Comparison of ENCODE assay signal across 1 cellular context in the genomic region with DNA sequence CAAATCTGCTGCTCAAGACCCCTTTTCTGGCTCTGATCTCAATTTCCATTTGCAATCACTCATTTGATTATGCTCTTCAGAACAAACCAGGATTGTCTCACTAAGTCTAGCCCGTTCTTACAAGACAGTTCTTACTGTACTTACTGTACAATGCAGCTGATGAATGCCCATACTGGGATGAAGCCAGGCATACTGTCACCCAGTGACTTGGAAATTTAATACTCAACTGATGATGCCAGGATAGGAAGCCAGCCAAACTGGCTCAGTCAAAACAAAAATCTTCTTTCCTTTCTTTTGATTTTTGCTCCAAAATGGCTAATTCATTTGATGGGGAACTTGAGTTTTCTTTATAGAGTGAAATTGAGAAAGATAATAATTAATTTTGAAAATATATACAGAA.
TF ChIP-seq lines count a peak whose summit lies in the region.

No MANE protein-coding gene starts in this region.

TF ChIP-seq in IMR-90, 13 proteins besides CTCF, POLR2A, EP300 and RAD21 (continued from another document):
- TF ChIP-seq CHD1 (IDR thresholded peaks at IDR 0.05; ENCODE audit: low read depth, low read length) (no peak), FOS (IDR thresholded peaks at IDR 0.05; ENCODE audit: low read depth, low read length) (no peak), SMC3 (IDR thresholded peaks at IDR 0.05; ENCODE audit: low read depth, low read length) (no peak), RFX5 (IDR thresholded peaks at IDR 0.05; ENCODE audit: low read depth, low read length) (no peak), MAFK (IDR thresholded peaks at IDR 0.05; ENCODE audit: low read depth, low read length) (no peak), MAZ (IDR thresholded peaks at IDR 0.05; ENCODE audit: borderline replicate concordance, low read depth, low read length) (no peak), MXI1 (IDR thresholded peaks at IDR 0.05; ENCODE audit: borderline replicate concordance, low read depth, low read length) (no peak), NFE2L2 (IDR thresholded peaks at IDR 0.05; ENCODE audit: low read depth, low read length) (no peak), BHLHE40 (IDR thresholded peaks at IDR 0.05; ENCODE audit: low read depth, low read length) (no peak), CEBPB (IDR thresholded peaks at IDR 0.05; ENCODE audit: low read depth, low read length) (no peak)
- TF ChIP-seq, protein P1, sequence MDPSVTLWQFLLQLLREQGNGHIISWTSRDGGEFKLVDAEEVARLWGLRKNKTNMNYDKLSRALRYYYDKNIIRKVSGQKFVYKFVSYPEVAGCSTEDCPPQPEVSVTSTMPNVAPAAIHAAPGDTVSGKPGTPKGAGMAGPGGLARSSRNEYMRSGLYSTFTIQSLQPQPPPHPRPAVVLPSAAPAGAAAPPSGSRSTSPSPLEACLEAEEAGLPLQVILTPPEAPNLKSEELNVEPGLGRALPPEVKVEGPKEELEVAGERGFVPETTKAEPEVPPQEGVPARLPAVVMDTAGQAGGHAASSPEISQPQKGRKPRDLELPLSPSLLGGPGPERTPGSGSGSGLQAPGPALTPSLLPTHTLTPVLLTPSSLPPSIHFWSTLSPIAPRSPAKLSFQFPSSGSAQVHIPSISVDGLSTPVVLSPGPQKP (IDR thresholded peaks at IDR 0.05; ENCODE audit: borderline replicate concordance, low read depth, low read length), result no peak
- TF ChIP-seq, protein P2, sequence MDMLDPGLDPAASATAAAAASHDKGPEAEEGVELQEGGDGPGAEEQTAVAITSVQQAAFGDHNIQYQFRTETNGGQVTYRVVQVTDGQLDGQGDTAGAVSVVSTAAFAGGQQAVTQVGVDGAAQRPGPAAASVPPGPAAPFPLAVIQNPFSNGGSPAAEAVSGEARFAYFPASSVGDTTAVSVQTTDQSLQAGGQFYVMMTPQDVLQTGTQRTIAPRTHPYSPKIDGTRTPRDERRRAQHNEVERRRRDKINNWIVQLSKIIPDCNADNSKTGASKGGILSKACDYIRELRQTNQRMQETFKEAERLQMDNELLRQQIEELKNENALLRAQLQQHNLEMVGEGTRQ (IDR thresholded peaks at IDR 0.05; ENCODE audit: low read depth, low read length), result no peak
TF ChIP-seq in IMR-90: peak in this region for 0.
